ENCODE assay signal across 10 cellular contexts in genomic region chr11:114163231-114163631, GRCh38.
DNase-seq lines count a peak whose midpoint lies in the region; ATAC-seq, FAIRE-seq and TF ChIP-seq lines count a peak whose summit lies in the region.
"Had no signal": no experiment of that assay in that cellular context is flagged by ENCODE, and none has a peak within 500 bp of the region (broad histone marks: within the 10 kb centered on the region; RNA-seq: fewer than 3 reads in every experiment).

No MANE protein-coding gene starts in this region.

- H3K4me1 Mint-ChIP-seq in immature natural killer cell, result peaks cover 99 to 100% of the 10 kb centered on the region in 2 donors
- peaks cover 96% of the 10 kb centered on the region for H3K4me1 Mint-ChIP-seq in stimulated activated effector memory CD8-positive, alpha-beta T cell treated with anti-CD3 and anti-CD28 coated beads, Interleukin-12 subunit alpha, Interleukin-12 subunit beta, amount 100 ng/mL, for 72 hours

- ATAC-seq in stimulated activated effector memory CD8-positive, alpha-beta T cell treated with anti-CD3 and anti-CD28 coated beads, Interleukin-12 subunit alpha, Interleukin-12 subunit beta, amount 100 ng/mL, for 72 hours, result no peak
- no peak for ATAC-seq in GM19455 (IDR thresholded peaks at IDR 0.05; ENCODE audit: unreplicated experiment)

- no peak for FAIRE-seq in H54 (lab: Jason Lieb, UNC)
- FAIRE-seq: GM12892 had no signal

- peaks cover 3 to 7% (median 4%) of the 10 kb centered on the region in 3 donors for H3K36me3 Mint-ChIP-seq in immature natural killer cell
- peaks cover 52% of the 10 kb centered on the region for H3K36me3 Mint-ChIP-seq in stimulated activated effector memory CD8-positive, alpha-beta T cell treated with anti-CD3 and anti-CD28 coated beads, Interleukin-12 subunit alpha, Interleukin-12 subunit beta, amount 100 ng/mL, for 72 hours

- DNase-seq in H4 (ENCODE audit: low spot score), result peak; percentile 49
- peak; percentile 93 for DNase-seq in amniotic epithelial cell (ENCODE audit: low read depth)
- no peak for DNase-seq in immature natural killer cell
- no peak for DNase-seq in stimulated activated effector memory CD8-positive, alpha-beta T cell treated with anti-CD3 and anti-CD28 coated beads, Interleukin-12 subunit alpha, Interleukin-12 subunit beta, amount 100 ng/mL, for 72 hours (ENCODE audit: low spot score in 2 of 2)
- DNase-seq in H54 (ENCODE audit: insufficient read length, low spot score), result no peak
- no peak for DNase-seq in stimulated activated CD4-positive, alpha-beta T cell treated with anti-CD3 and anti-CD28 coated beads, Interleukin-15, amount 100 ng/mL, for 24 hours
- no peak for DNase-seq in activated CD4-positive, alpha-beta T cell treated with anti-CD3 and anti-CD28 coated beads for 1 hour
- DNase-seq: activated CD4-positive, alpha-beta T cell treated with anti-CD3 and anti-CD28 coated beads, Interleukin-2, amount 10 ng/mL, durations not matched to agents 24 days and 14 days had no signal

- peak overlapping the region in 2 of 5 donors; percentile 8 to 27 for H3K4me3 Mint-ChIP-seq in immature natural killer cell
- no peak overlapping the region for H3K4me3 Mint-ChIP-seq in stimulated activated effector memory CD8-positive, alpha-beta T cell treated with anti-CD3 and anti-CD28 coated beads, Interleukin-12 subunit alpha, Interleukin-12 subunit beta, amount 100 ng/mL, for 72 hours
- H3K4me3 Mint-ChIP-seq: activated CD4-positive, alpha-beta T cell treated with anti-CD3 and anti-CD28 coated beads, Interleukin-2, amount 10 ng/mL, durations not matched to agents 24 days and 14 days had no signal

- H3K27me3 Mint-ChIP-seq in immature natural killer cell (ENCODE audit: low read depth in 3 of 3), result peaks cover 20 to 28% (median 26%) of the 10 kb centered on the region in 3 donors
- H3K27me3 Mint-ChIP-seq: activated CD4-positive, alpha-beta T cell treated with anti-CD3 and anti-CD28 coated beads, Interleukin-2, amount 10 ng/mL, durations not matched to agents 24 days and 14 days had no signal

- H3K9me3 Mint-ChIP-seq in immature natural killer cell, result no peaks in the 10 kb centered on the region
- no peaks in the 10 kb centered on the region for H3K9me3 Mint-ChIP-seq in stimulated activated effector memory CD8-positive, alpha-beta T cell treated with anti-CD3 and anti-CD28 coated beads, Interleukin-12 subunit alpha, Interleukin-12 subunit beta, amount 100 ng/mL, for 72 hours
- H3K9me3 Mint-ChIP-seq: activated CD4-positive, alpha-beta T cell treated with anti-CD3 and anti-CD28 coated beads, Interleukin-2, amount 10 ng/mL, durations not matched to agents 24 days and 14 days had no signal

- peak overlapping the region in 5 of 6 donors; percentile 26 to 86 (median 46) for H3K27ac Mint-ChIP-seq in immature natural killer cell
- H3K27ac Mint-ChIP-seq in stimulated activated effector memory CD8-positive, alpha-beta T cell treated with anti-CD3 and anti-CD28 coated beads, Interleukin-12 subunit alpha, Interleukin-12 subunit beta, amount 100 ng/mL, for 72 hours, result peak overlapping the region; percentile 45
- H3K27ac Mint-ChIP-seq: activated CD4-positive, alpha-beta T cell treated with anti-CD3 and anti-CD28 coated beads, Interleukin-2, amount 10 ng/mL, durations not matched to agents 24 days and 14 days had no signal

- TF ChIP-seq POLR2A in H54 (IDR thresholded peaks at IDR 0.05; ENCODE audit: low read depth, low read length), result no peak

Comparison
In these comparisons a context has a peak if more than half of its experiments do, and no peak if none do; other contexts are left out.
1. DNase-seq: peak in H4 (single experiment) and amniotic epithelial cell (single experiment); none in immature natural killer cell (0 of 3), stimulated activated effector memory CD8-positive, alpha-beta T cell treated with anti-CD3 and anti-CD28 coated beads, Interleukin-12 subunit alpha, Interleukin-12 subunit beta, amount 100 ng/mL, for 72 hours (0 of 2), H54 (single experiment), stimulated activated CD4-positive, alpha-beta T cell treated with anti-CD3 and anti-CD28 coated beads, Interleukin-15, amount 100 ng/mL, for 24 hours (single experiment) and activated CD4-positive, alpha-beta T cell treated with anti-CD3 and anti-CD28 coated beads for 1 hour (single experiment).